ENCODE assay signal across 21 cellular contexts in genomic region chr10:3100856-3101640, GRCh38. TPM values are rescaled to one million over a fixed set of nuclear protein-coding genes. Genes with fewer than 3 reads are reported as not detected.
DNase-seq lines count a peak whose midpoint lies in the region; ATAC-seq and TF ChIP-seq lines count a peak whose summit lies in the region.
"Had no signal": no experiment of that assay in that cellular context is flagged by ENCODE, and none has a peak within 500 bp of the region (broad histone marks: within the 10 kb centered on the region; RNA-seq: fewer than 3 reads in every experiment).

No MANE protein-coding gene starts in this region.

- no peak overlapping the region for H4K5ac ChIP-seq in H9 (ENCODE audit: insufficient read length, low read depth, low read length)

- peaks cover 47% of the 10 kb centered on the region; the same call in 1 of the 2 replicates for H3K36me3 ChIP-seq in ACC112 (ENCODE audit: insufficient read depth, low read length)
- H3K36me3 ChIP-seq in mesenchymal stem cell (ENCODE audit: control insufficient read depth in 1 of 2, insufficient read depth in 2 of 2, low read depth in 1 of 2, low read length in 2 of 2) = peaks cover 39 to 50% of the 10 kb centered on the region in 2 experiments

- H3K27me3 ChIP-seq in ACC112 (ENCODE audit: insufficient read depth, low read length) (no peaks in the 10 kb centered on the region), H9 (ENCODE audit: insufficient read depth, low read length) (no peaks in the 10 kb centered on the region), mesenchymal stem cell (ENCODE audit: control insufficient read depth in 1 of 2, insufficient read depth in 1 of 2, low read length in 2 of 2) (no peaks in the 10 kb centered on the region)

- H3K79me1 ChIP-seq in H9 (ENCODE audit: insufficient read depth, low read depth, low read length, poor library complexity, severe bottlenecking) (peaks cover 5% of the 10 kb centered on the region), mesenchymal stem cell (replicated peaks; ENCODE audit: low read length, poor library complexity, severe bottlenecking) (peaks cover 24% of the 10 kb centered on the region)

- peak overlapping the region in 2 of 3 experiments; percentile 46 to 72; a peak in 4 of 7 replicates for H3K27ac Mint-ChIP-seq in H9
- H3K27ac Mint-ChIP-seq: IgD-negative memory B cell had no signal

- H2BK120ac ChIP-seq in H9 (ENCODE audit: low read depth, low read length, poor library complexity, severe bottlenecking) = no peak overlapping the region
- no peak overlapping the region for H2BK120ac ChIP-seq in mesenchymal stem cell (ENCODE audit: low read depth, low read length)

- H3K79me2 ChIP-seq in ACC112 (ENCODE audit: control insufficient read depth, insufficient read depth, low read length, unreplicated experiment) = peaks cover 61% of the 10 kb centered on the region
- peaks cover 3% of the 10 kb centered on the region; the same call in 1 of the 2 replicates for H3K79me2 ChIP-seq in H9 (ENCODE audit: insufficient read depth, low read length)

- no peak for ATAC-seq in HG02610 (IDR thresholded peaks at IDR 0.05; ENCODE audit: unreplicated experiment)
- ATAC-seq in HG03139 (IDR thresholded peaks at IDR 0.05; ENCODE audit: unreplicated experiment) = no peak
- ATAC-seq: PC-3 had no signal

- H3K4me3 ChIP-seq in ACC112 (ENCODE audit: low read depth, low read length) (no peak overlapping the region), mesenchymal stem cell (ENCODE audit: insufficient read depth in 1 of 2, low read depth in 1 of 2, low read length in 2 of 2) (no peak overlapping the region)
- H3K4me3 ChIP-seq: HAP-1 had no signal

- H3K18ac ChIP-seq in H9 (ENCODE audit: insufficient read length, low read depth, low read length) (no peak overlapping the region), mesenchymal stem cell (ENCODE audit: low read depth in 1 of 2, low read length in 2 of 2) (peak overlapping the region in 1 of 2 experiments; percentile 6)

- no peak overlapping the region for H2BK12ac ChIP-seq in H9 (ENCODE audit: insufficient read length, low read depth, low read length)
- no peak overlapping the region for H2BK12ac ChIP-seq in mesenchymal stem cell (ENCODE audit: low read length in 2 of 2)

- no peaks in the 10 kb centered on the region; the same call in 1 of the 2 replicates for H3K27me3 Mint-ChIP-seq in H9 (ENCODE audit: low read depth)
- H3K27me3 Mint-ChIP-seq: IgD-negative memory B cell had no signal

- H4K20me1 ChIP-seq in H9 (ENCODE audit: control insufficient read depth, insufficient read depth, insufficient read length) = no peaks in the 10 kb centered on the region

- H3K4me1 ChIP-seq in ACC112 (ENCODE audit: control insufficient read depth, insufficient read depth, low read length, unreplicated experiment) (peaks cover 48% of the 10 kb centered on the region), H9 (ENCODE audit: insufficient read depth, low read length) (no peaks in the 10 kb centered on the region; the same call in 1 of the 2 replicates), mesenchymal stem cell (ENCODE audit: control insufficient read depth, insufficient read depth, low read depth, low read length) (peaks cover 47% of the 10 kb centered on the region)

- H3T11ph ChIP-seq in H9 (ENCODE audit: low read length) = no peak overlapping the region

- no peak for TF ChIP-seq CTCF in H9 (conservative IDR thresholded peaks at IDR 0.05)

- H2AK5ac ChIP-seq in H9 (ENCODE audit: insufficient read length, low read length) (no peak overlapping the region), mesenchymal stem cell (ENCODE audit: low read length, severe bottlenecking) (peak overlapping the region; percentile 17)

- H2BK20ac ChIP-seq in H9 (ENCODE audit: low read depth, low read length, poor library complexity, severe bottlenecking) = no peak overlapping the region

- H3K23me2 ChIP-seq in H9 (ENCODE audit: insufficient read length, low read depth, low read length, poor library complexity, severe bottlenecking) = no peaks in the 10 kb centered on the region

- H3K36me3 Mint-ChIP-seq in H9 (ENCODE audit: insufficient read depth in 1 of 3, low read depth in 3 of 3) = peaks cover 43 to 67% (median 67%) of the 10 kb centered on the region in 3 experiments

- H3K9me3 ChIP-seq in H9 (ENCODE audit: control insufficient read depth, low read depth, low read length) (no peaks in the 10 kb centered on the region), mesenchymal stem cell (ENCODE audit: control insufficient read depth, low read length) (no peaks in the 10 kb centered on the region)
- H3K9me3 ChIP-seq: HAP-1 had no signal

- H4K91ac ChIP-seq in H9 (ENCODE audit: insufficient read length, low read depth, low read length) (no peak overlapping the region), mesenchymal stem cell (ENCODE audit: low read length) (peak overlapping the region; percentile 11)

- no peak overlapping the region for H3K4me2 ChIP-seq in H9 (ENCODE audit: insufficient read depth, insufficient read length, low read length)
- no peak overlapping the region for H3K4me2 ChIP-seq in mesenchymal stem cell (ENCODE audit: low read length, poor library complexity, severe bottlenecking)

- no peak overlapping the region for H2BK15ac ChIP-seq in H9 (ENCODE audit: low read depth, low read length)
- no peak overlapping the region for H2BK15ac ChIP-seq in mesenchymal stem cell (ENCODE audit: low read depth, poor library complexity, severe bottlenecking)

- H3K9me3 Mint-ChIP-seq in H9 = no peaks in the 10 kb centered on the region
- H3K9me3 Mint-ChIP-seq: IgD-negative memory B cell had no signal

- peak overlapping the region; percentile 43; the same call in 1 of the 2 replicates for H3K27ac ChIP-seq in ACC112 (ENCODE audit: low read depth, low read length)
- no peak overlapping the region for H3K27ac ChIP-seq in H9 (ENCODE audit: insufficient read length, low read depth, low read length)
- no peak overlapping the region for H3K27ac ChIP-seq in mesenchymal stem cell (ENCODE audit: low read length, poor library complexity, severe bottlenecking)
- H3K27ac ChIP-seq: C4-2B had no signal

- DNase-seq in H9 = no peak
- DNase-seq in cerebellum (ENCODE audit: low spot score) = peak; percentile 79
- DNase-seq in mesenchymal stem cell = no peak
- no peak for DNase-seq in COR-L47 (lab: John Stamatoyannopoulos, UW)
- DNase-seq: ACHN, AML-193, DMS 273 treated with DMSO at 0.1 percent for 48 hours, DND-41, Karpas-422, NCI-H1417 treated with DMSO at 0.1 percent for 48 hours, NCI-H187 treated with DMSO at 0.1 percent for 48 hours, NCI-H226, NCI-H524, PC-3, RPMI8226 had no signal

- H2BK5ac ChIP-seq in H9 (ENCODE audit: insufficient read length, low read length) (no peak overlapping the region), mesenchymal stem cell (ENCODE audit: low read depth, low read length, poor library complexity, severe bottlenecking) (no peak overlapping the region)

- H3K9ac ChIP-seq in H9 (ENCODE audit: extremely low read depth, insufficient read length, low read length) = no peak overlapping the region
- H3K9ac ChIP-seq in mesenchymal stem cell (ENCODE audit: low read length) = no peak overlapping the region

- peaks cover 7 to 20% of the 10 kb centered on the region in 2 experiments for H3K4me1 Mint-ChIP-seq in H9

- H4K8ac ChIP-seq in H9 (replicated peaks; ENCODE audit: insufficient read length, low read depth, low read length) (no peak overlapping the region), mesenchymal stem cell (ENCODE audit: low read length) (no peak overlapping the region)

- H3K4me3 Mint-ChIP-seq in H9 = no peak overlapping the region
- H3K4me3 Mint-ChIP-seq: IgD-negative memory B cell had no signal

- no CpG with 5 or more reads among the region's 31 CpGs for WGBS in H9 (ENCODE audit: extremely low coverage, insufficient read length, low lambda C conversion rate)
- 97% methylated on average over 31 of the region's 31 CpGs for WGBS in mesenchymal stem cell

- H3K4ac ChIP-seq in H9 (ENCODE audit: low read depth, low read length) (no peak overlapping the region), mesenchymal stem cell (ENCODE audit: low read depth in 1 of 2, low read length in 2 of 2) (no peak overlapping the region)

- H2AFZ ChIP-seq in ACC112 (ENCODE audit: low read length, unreplicated experiment) (no peak overlapping the region), H9 (ENCODE audit: low read length) (no peak overlapping the region), mesenchymal stem cell (ENCODE audit: low read depth, low read length) (no peak overlapping the region)

- no peak overlapping the region for H3K23ac ChIP-seq in H9 (ENCODE audit: insufficient read length, low read depth, low read length)
- no peak overlapping the region for H3K23ac ChIP-seq in mesenchymal stem cell (ENCODE audit: low read length in 2 of 2)

- H3K14ac ChIP-seq in H9 (ENCODE audit: insufficient read depth, low read length) (no peak overlapping the region), mesenchymal stem cell (ENCODE audit: low read length in 2 of 2) (no peak overlapping the region)

- no peak overlapping the region for H3K56ac ChIP-seq in H9 (ENCODE audit: insufficient read length, low read depth, low read length)

RNA-seq across cellular contexts. Expression of gene PFKP, which starts 33.7 kb away (rescaled TPM):
- total RNA-seq in H9 (2021) (145 and 148 TPM in 2 replicates), cerebellum (37.7 TPM)
- polyA plus RNA-seq in mesenchymal stem cell (2013, experiment 1 of 2) = 57.2 TPM
- 54.3 TPM for polyA plus RNA-seq in mesenchymal stem cell (2013, experiment 2 of 2)
